21 cellular contexts compared by ENCODE assay signal in genomic region chr3:69774029-69774428, GRCh38. TPM values are rescaled to one million over a fixed set of nuclear protein-coding genes. Genes with fewer than 3 reads are reported as not detected.
DNase-seq lines count a peak whose midpoint lies in the region; ATAC-seq and TF ChIP-seq lines count a peak whose summit lies in the region.
"Had no signal": no experiment of that assay in that cellular context is flagged by ENCODE, and none has a peak within 500 bp of the region (broad histone marks: within the 10 kb centered on the region; RNA-seq: fewer than 3 reads in every experiment).

No MANE protein-coding gene starts in this region.

- no peak for TF ChIP-seq POLR2A in adrenal gland (IDR thresholded peaks at IDR 0.05)
- TF ChIP-seq POLR2A in stomach (IDR thresholded peaks at IDR 0.05) = no peak

- no peaks in the 10 kb centered on the region for H3K27me3 ChIP-seq in adrenal gland
- no peaks in the 10 kb centered on the region for H3K27me3 ChIP-seq in stomach
- H3K27me3 ChIP-seq: brain microvascular endothelial cell, colonic mucosa, hepatocyte, neutrophil had no signal

- H3K4me1 ChIP-seq in adrenal gland (replicated peaks in 1 of 2) = peaks cover 0 to 12% of the 10 kb centered on the region in 2 donors
- H3K4me1 ChIP-seq in stomach = peaks cover 0 to 39% (median 8%) of the 10 kb centered on the region in 4 donors
- H3K4me1 ChIP-seq: colonic mucosa had no signal

- ATAC-seq in left ventricle myocardium superior (peak; percentile 68), HG02678 (IDR thresholded peaks at IDR 0.05; ENCODE audit: unreplicated experiment) (no peak)
- ATAC-seq: lower lobe of right lung had no signal

- H3K9me3 ChIP-seq in adrenal gland (replicated peaks in 1 of 3) = no peaks in the 10 kb centered on the region
- H3K9me3 ChIP-seq in stomach = no peaks in the 10 kb centered on the region
- H3K9me3 ChIP-seq: colonic mucosa, lower lobe of right lung, neutrophil had no signal

- peak; percentile 6 for DNase-seq in Daoy (ENCODE audit: low read depth)
- DNase-seq in adrenal gland = peak; percentile 71 to 91 (median 85)
- DNase-seq in left ventricle myocardium superior = peak; percentile 64
- peak; percentile 51 for DNase-seq in stomach
- no peak for DNase-seq in cerebellum (ENCODE audit: low spot score)
- no peak for DNase-seq in UCSD-AML1 (lab: John Stamatoyannopoulos, UW; ENCODE audit: unreplicated experiment)
- no peak for DNase-seq in AG08395 (ENCODE audit: low spot score)
- DNase-seq: activated B cell treated with CpG ODN at 0.5 μM for 24 hours; activated CD4-positive, alpha-beta T cell treated with anti-CD3 and anti-CD28 coated beads, Interleukin-2, amount 50 U/mL, for 48 hours; brain microvascular endothelial cell; colonic mucosa; GOT3; immature natural killer cell; lower lobe of right lung; NCI-H1694; stimulated activated CD4-positive, alpha-beta T cell treated with anti-CD3 and anti-CD28 coated beads, Interleukin-12 subunit alpha, Interleukin-12 subunit beta, amount 100 ng/mL, for 4 hours; stimulated activated CD4-positive, alpha-beta T cell treated with anti-CD3 and anti-CD28 coated beads, Interleukin-4, amount 100 ng/mL, for 4 hours; T1000 had no signal

- H3K27ac ChIP-seq in adrenal gland = no peak overlapping the region
- H3K27ac ChIP-seq in stomach = no peak overlapping the region
- H3K27ac ChIP-seq: brain microvascular endothelial cell, colonic mucosa, hepatocyte, lower lobe of right lung, neutrophil had no signal

- 39 to 59% (median 51%) methylated on average over 1 of the region's 1 CpG for WGBS in adrenal gland, 4 donors
- 74 to 98% (median 92%) methylated on average over 1 of the region's 1 CpG for WGBS in stomach, 5 donors

- H3K4me3 ChIP-seq in adrenal gland (no peak overlapping the region), stomach (no peak overlapping the region)
- H3K4me3 ChIP-seq: colonic mucosa, hepatocyte, lower lobe of right lung had no signal

- intact Hi-C loops in adrenal gland (cut with DNase I) = no loop called here
- intact Hi-C loops in left ventricle myocardium superior (cut with micrococcal nuclease) = no loop called here
- intact Hi-C loops in stomach (cut with DNase I; ENCODE audit: low total_unique reads) = no loop called here

- H3K36me3 ChIP-seq in adrenal gland (replicated peaks in 1 of 2) (no peaks in the 10 kb centered on the region), stomach (no peaks in the 10 kb centered on the region)
- H3K36me3 ChIP-seq: brain microvascular endothelial cell, colonic mucosa, lower lobe of right lung, neutrophil had no signal

- no peak for TF ChIP-seq EP300 in stomach (IDR thresholded peaks at IDR 0.05)

- TF ChIP-seq CTCF in adrenal gland (IDR thresholded peaks at IDR 0.05) (no peak), stomach (IDR thresholded peaks at IDR 0.05) (no peak)

RNA-seq across cellular contexts. Expression of gene MITF, which starts 34.8 kb away (rescaled TPM):
- 3.6 and 11.4 TPM in 2 replicates for total RNA-seq in Daoy (2014; rRNA removed; shearing (Covaris generic))
- total RNA-seq in adrenal gland = 10 to 100 TPM in 6 of 8 donors, 1 to 10 TPM in 2; 7.5 to 23.4 (median 15.2) TPM
- polyA plus RNA-seq in adrenal gland = 1 to 10 TPM; 2.4 to 9.2 (median 4.9) TPM
- 69.4 TPM for total RNA-seq in left ventricle myocardium superior
- total RNA-seq in stomach = 10 to 100 TPM in 4 of 5 donors, 1 to 10 TPM in 1; 3.5 to 61.3 (median 26.3) TPM
- polyA plus RNA-seq in stomach = 1 to 10 TPM; 3.7 to 8.2 (median 7.3) TPM
- total RNA-seq in cerebellum = 2.0 TPM
- total RNA-seq: activated B cell treated with CpG ODN at 0.5 μM for 24 hours had no signal

Comparison
In these comparisons a context has a peak if more than half of its experiments do, and no peak if none do; other contexts are left out.
1. DNase-seq: peak in Daoy (single experiment), adrenal gland (7 of 7), left ventricle myocardium superior (single experiment) and stomach (single experiment); none in cerebellum (single experiment), UCSD-AML1 (single experiment) and AG08395 (single experiment).